ENCODE assay signal across 1 cellular context in genomic region chr11:126080206-126080941, GRCh38.
TF ChIP-seq lines count a peak whose summit lies in the region.

No MANE protein-coding gene starts in this region.

TF ChIP-seq in WTC11, 78 proteins besides CTCF, POLR2A, EP300 and RAD21 (continued from another document):
- TF ChIP-seq, protein P1, sequence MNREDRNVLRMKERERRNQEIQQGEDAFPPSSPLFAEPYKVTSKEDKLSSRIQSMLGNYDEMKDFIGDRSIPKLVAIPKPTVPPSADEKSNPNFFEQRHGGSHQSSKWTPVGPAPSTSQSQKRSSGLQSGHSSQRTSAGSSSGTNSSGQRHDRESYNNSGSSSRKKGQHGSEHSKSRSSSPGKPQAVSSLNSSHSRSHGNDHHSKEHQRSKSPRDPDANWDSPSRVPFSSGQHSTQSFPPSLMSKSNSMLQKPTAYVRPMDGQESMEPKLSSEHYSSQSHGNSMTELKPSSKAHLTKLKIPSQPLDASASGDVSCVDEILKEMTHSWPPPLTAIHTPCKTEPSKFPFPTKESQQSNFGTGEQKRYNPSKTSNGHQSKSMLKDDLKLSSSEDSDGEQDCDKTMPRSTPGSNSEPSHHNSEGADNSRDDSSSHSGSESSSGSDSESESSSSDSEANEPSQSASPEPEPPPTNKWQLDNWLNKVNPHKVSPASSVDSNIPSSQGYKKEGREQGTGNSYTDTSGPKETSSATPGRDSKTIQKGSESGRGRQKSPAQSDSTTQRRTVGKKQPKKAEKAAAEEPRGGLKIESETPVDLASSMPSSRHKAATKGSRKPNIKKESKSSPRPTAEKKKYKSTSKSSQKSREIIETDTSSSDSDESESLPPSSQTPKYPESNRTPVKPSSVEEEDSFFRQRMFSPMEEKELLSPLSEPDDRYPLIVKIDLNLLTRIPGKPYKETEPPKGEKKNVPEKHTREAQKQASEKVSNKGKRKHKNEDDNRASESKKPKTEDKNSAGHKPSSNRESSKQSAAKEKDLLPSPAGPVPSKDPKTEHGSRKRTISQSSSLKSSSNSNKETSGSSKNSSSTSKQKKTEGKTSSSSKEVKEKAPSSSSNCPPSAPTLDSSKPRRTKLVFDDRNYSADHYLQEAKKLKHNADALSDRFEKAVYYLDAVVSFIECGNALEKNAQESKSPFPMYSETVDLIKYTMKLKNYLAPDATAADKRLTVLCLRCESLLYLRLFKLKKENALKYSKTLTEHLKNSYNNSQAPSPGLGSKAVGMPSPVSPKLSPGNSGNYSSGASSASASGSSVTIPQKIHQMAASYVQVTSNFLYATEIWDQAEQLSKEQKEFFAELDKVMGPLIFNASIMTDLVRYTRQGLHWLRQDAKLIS (CRISPR knock-in tag; IDR thresholded peaks at IDR 0.05; ENCODE audit: borderline replicate concordance), result no peak
- TF ChIP-seq ZNF425 (CRISPR knock-in tag; conservative IDR thresholded peaks at IDR 0.05), result no peak
